ENCODE assay signal across 8 cellular contexts in genomic region chr4:6709230-6710114, GRCh38. TPM values are rescaled to one million over a fixed set of nuclear protein-coding genes. Genes with fewer than 3 reads are reported as not detected.
DNase-seq lines count a peak whose midpoint lies in the region; ATAC-seq and TF ChIP-seq lines count a peak whose summit lies in the region.

Gene MRFAP1L1 (minus strand): TSS chr4:6709865. CDS start chr4:6709629, 236 bp downstream.

- H3K27ac Mint-ChIP-seq in Caco-2 (ENCODE audit: unreplicated experiment) (peak within 1 kb of the TSS; percentile 97), endothelial cell (ENCODE audit: unreplicated experiment) (peak within 1 kb of the TSS; percentile 82), mesothelial cell of epicardium (peak within 1 kb of the TSS; percentile 99)

- H3K4me2 ChIP-seq in OCI-LY1 (ENCODE audit: low read length), result peak within 1 kb of the TSS; percentile 74

- no peaks in the 10 kb centered on the region; the same call in 1 of the 2 replicates for H3K79me2 ChIP-seq in OCI-LY1 (ENCODE audit: insufficient read depth, low read length)

- H3K4me1 Mint-ChIP-seq in Caco-2 (ENCODE audit: low read depth, unreplicated experiment), result peaks cover 31% of the 10 kb centered on the region
- peaks cover 29% of the 10 kb centered on the region for H3K4me1 Mint-ChIP-seq in endothelial cell (ENCODE audit: unreplicated experiment)
- H3K4me1 Mint-ChIP-seq in mesothelial cell of epicardium, result peaks cover 31% of the 10 kb centered on the region

- H3K36me3 ChIP-seq in Caco-2 (ENCODE audit: control insufficient read depth, insufficient read depth, low read length), result no peaks in the 10 kb centered on the region; the same call in 1 of the 2 replicates
- peaks cover 28% of the 10 kb centered on the region for H3K36me3 ChIP-seq in OCI-LY1 (ENCODE audit: insufficient read depth, low read length)

- H3K9me3 ChIP-seq in Caco-2 (no peaks in the 10 kb centered on the region), OCI-LY1 (ENCODE audit: low read length) (peaks cover 10% of the 10 kb centered on the region; the same call in 1 of the 2 replicates)

- no peaks in the 10 kb centered on the region for H3K9me3 Mint-ChIP-seq in Caco-2 (ENCODE audit: unreplicated experiment)
- H3K9me3 Mint-ChIP-seq in endothelial cell (ENCODE audit: unreplicated experiment), result no peaks in the 10 kb centered on the region
- peaks cover 17% of the 10 kb centered on the region for H3K9me3 Mint-ChIP-seq in mesothelial cell of epicardium

- H4K20me1 ChIP-seq in OCI-LY1 (ENCODE audit: insufficient read depth, low read length), result no peaks in the 10 kb centered on the region

- peak; percentile 72 for ATAC-seq in GM21423 (IDR thresholded peaks at IDR 0.05; ENCODE audit: unreplicated experiment)

- H3K9ac ChIP-seq in OCI-LY1 (ENCODE audit: low read length), result peak within 1 kb of the TSS; percentile 67

- peaks cover 9% of the 10 kb centered on the region for H3K4me1 ChIP-seq in Caco-2
- H3K4me1 ChIP-seq in OCI-LY1 (ENCODE audit: insufficient read depth, low read length, severe bottlenecking), result peaks cover 17% of the 10 kb centered on the region

- H3K27me3 Mint-ChIP-seq in Caco-2 (ENCODE audit: insufficient read depth, unreplicated experiment), result no peaks in the 10 kb centered on the region
- H3K27me3 Mint-ChIP-seq in endothelial cell (ENCODE audit: unreplicated experiment), result peaks cover 1% of the 10 kb centered on the region
- peaks cover 6% of the 10 kb centered on the region for H3K27me3 Mint-ChIP-seq in mesothelial cell of epicardium (ENCODE audit: low read depth)

- POLR2A ChIA-PET in Caco-2 (lab: Charles Lee), result interaction anchor here (0.6 to 1.5 kb wide), 4 partner anchors 35 to 200 kb away, joined by 3 to 4 read pairs (median 3); a partner anchor contains a TSS

- peaks cover 43% of the 10 kb centered on the region for H3K36me3 Mint-ChIP-seq in Caco-2 (ENCODE audit: insufficient read depth, unreplicated experiment)
- H3K36me3 Mint-ChIP-seq in endothelial cell (ENCODE audit: low read depth, unreplicated experiment), result peaks cover 11% of the 10 kb centered on the region
- peaks cover 38% of the 10 kb centered on the region for H3K36me3 Mint-ChIP-seq in mesothelial cell of epicardium

- TSS peak; percentile 81 for BruUV-seq in Caco-2 (replicated peaks; lab: Mats Ljungman, UMichigan)

- no peaks in the 10 kb centered on the region for H3F3A ChIP-seq in OCI-LY1 (ENCODE audit: insufficient read depth, low read length)

- CTCF ChIA-PET in Caco-2 (lab: Charles Lee), result interaction anchor here (0.6 to 3.4 kb wide), 4 partner anchors 11 to 362 kb away, joined by 3 to 13 read pairs (median 8); no protein-coding TSS in a partner anchor

- H3K9me2 ChIP-seq in OCI-LY1 (ENCODE audit: low read depth, low read length), result no peaks in the 10 kb centered on the region

- intact Hi-C loops in Caco-2 (cut with micrococcal nuclease; ENCODE audit: unreplicated experiment), result loop anchor here (2.0 to 10.0 kb wide), 2 partner anchors 15 to 275 kb away; no protein-coding TSS in a partner anchor

- H3K4me3 ChIP-seq in Caco-2 (ENCODE audit: low read depth, low read length) (peak within 1 kb of the TSS; percentile 58), OCI-LY1 (ENCODE audit: low read depth, low read length, poor library complexity, severe bottlenecking) (peak within 1 kb of the TSS; percentile 80)

- H2AFZ ChIP-seq in OCI-LY1 (ENCODE audit: low read length), result 0 out of 2 replicates have a peak within 1 kb of the TSS, but pooled peaks have one; percentile 55

- peak; percentile 97 for DNase-seq in Caco-2
- DNase-seq in HuH-7 (ENCODE audit: low spot score), result peak; percentile 79
- DNase-seq in activated CD8-positive, alpha-beta memory T cell treated with anti-CD3 and anti-CD28 coated beads, Interleukin-2, amount 50 U/mL, for 48 hours, result peak; percentile 95
- DNase-seq in endothelial cell (ENCODE audit: low spot score), result peak; percentile 97
- peak; percentile 93 to 94 for DNase-seq in mesothelial cell of epicardium (ENCODE audit: low spot score in 2 of 2, unreplicated experiment in 2 of 2)
- peak; percentile 92 to 93 for DNase-seq in stimulated activated CD8-positive, alpha-beta memory T cell treated with anti-CD3 and anti-CD28 coated beads, Interleukin-15, amount 100 ng/mL, for 4 hours (ENCODE audit: low read depth in 2 of 2)

- peak within 1 kb of the TSS; percentile 73 for H3K27ac ChIP-seq in OCI-LY1 (ENCODE audit: low read depth, low read length, poor library complexity, severe bottlenecking)

- peak in 1 of 2 experiments; percentile 8 for TF ChIP-seq CTCF in Caco-2 (IDR thresholded peaks at IDR 0.05; ENCODE audit: insufficient read depth in 1 of 2, low read depth in 1 of 2, low read length in 1 of 2, severe bottlenecking in 1 of 2, unreplicated experiment in 1 of 2)
- TF ChIP-seq CTCF in OCI-LY1 (IDR thresholded peaks at IDR 0.05; ENCODE audit: low read length), result no peak
- no peak for TF ChIP-seq CTCF in endothelial cell (IDR thresholded peaks at IDR 0.05; ENCODE audit: unreplicated experiment)
- TF ChIP-seq CTCF in mesothelial cell of epicardium (IDR thresholded peaks at IDR 0.05; ENCODE audit: unreplicated experiment), result no peak

- H3K27me3 ChIP-seq in Caco-2 (replicated peaks; ENCODE audit: control insufficient read depth, insufficient read depth, low read length), result no peaks in the 10 kb centered on the region
- H3K27me3 ChIP-seq in OCI-LY1 (ENCODE audit: insufficient read depth, low read length), result no peaks in the 10 kb centered on the region

- H3K4me3 Mint-ChIP-seq in Caco-2 (ENCODE audit: unreplicated experiment), result peak within 1 kb of the TSS; percentile 93
- H3K4me3 Mint-ChIP-seq in endothelial cell (ENCODE audit: unreplicated experiment), result peak within 1 kb of the TSS; percentile 100
- peak within 1 kb of the TSS; percentile 96 for H3K4me3 Mint-ChIP-seq in mesothelial cell of epicardium

RNA-seq across cellular contexts. Expression of gene MRFAP1L1, which starts in this region (rescaled TPM):
- total RNA-seq in Caco-2 (2022), result 46.4 and 47.5 TPM in 2 replicates
- total RNA-seq in endothelial cell (ENCODE audit: unreplicated experiment), result 43.0 TPM
- total RNA-seq in mesothelial cell of epicardium, result 66.9 to 68.8 TPM (median 67.9 TPM) in 3 replicates

Comparison
In these comparisons a context has a peak if more than half of its experiments do, and no peak if none do; other contexts are left out.
1. Peak in every context shown above with its lines: DNase-seq, ATAC-seq, H3K4me3 ChIP-seq and H3K27ac ChIP-seq.